In the genomic region with DNA sequence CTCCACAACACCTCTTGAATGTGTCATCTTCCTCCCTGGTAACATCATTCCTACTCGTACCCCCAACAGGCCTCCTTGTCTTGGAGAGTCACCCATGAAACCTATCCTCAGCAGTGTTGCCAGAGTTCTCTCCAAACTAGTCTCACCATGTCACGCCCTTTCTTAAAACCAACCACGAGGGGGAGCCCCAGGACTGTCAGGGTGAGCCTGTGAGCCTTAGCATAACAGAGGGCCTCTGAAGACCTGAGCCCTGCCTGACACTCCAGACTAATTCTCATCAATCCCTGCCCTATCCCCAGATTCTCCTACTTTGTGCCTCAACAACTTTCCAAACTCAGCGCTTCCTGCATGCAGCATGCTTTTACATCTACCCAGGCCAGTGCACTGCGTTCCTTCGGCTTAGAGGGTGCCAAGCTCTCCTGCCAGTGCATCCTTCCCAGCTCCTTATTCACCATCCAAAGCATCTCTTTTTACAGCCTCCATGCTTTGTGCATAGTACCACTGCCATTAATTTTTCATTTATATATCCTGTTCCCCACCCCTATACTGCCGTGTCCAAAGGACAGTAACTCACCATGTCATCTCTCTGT, we compare ENCODE assay signal across 8 cellular contexts. TPM values are rescaled to one million over a fixed set of nuclear protein-coding genes. Genes with fewer than 3 reads are reported as not detected.
A peak's percentile ranks its signal among the peaks of the same experiment; 100 is the strongest.
DNase-seq lines count a peak whose midpoint lies in the region; ATAC-seq and TF ChIP-seq lines count a peak whose summit lies in the region.

No MANE protein-coding gene starts in this region.

- CTCF ChIA-PET in WTC11 (lab: Charles Lee): interaction anchor here (0.8 to 4.0 kb wide), 6 partner anchors 34 to 64 kb away, joined by 3 to 35 read pairs (median 14); a partner anchor contains a TSS

- no peaks in the 10 kb centered on the region for H3K36me3 Mint-ChIP-seq in WTC11
- H3K36me3 Mint-ChIP-seq in central memory CD8-positive, alpha-beta T cell (ENCODE audit: insufficient read depth): no peaks in the 10 kb centered on the region

- no peak overlapping the region for H3K4me3 Mint-ChIP-seq in WTC11
- no peak overlapping the region for H3K4me3 Mint-ChIP-seq in central memory CD8-positive, alpha-beta T cell

- POLR2A ChIA-PET in WTC11 (lab: Charles Lee): interaction anchor here (0.6 kb wide), 1 partner anchor 98 kb away, joined by 3 read pairs; a partner anchor contains a TSS

- DNase-seq in AML-193 (lab: John Stamatoyannopoulos, UW) (peak; percentile 34 to 51), NCI-H2227 (lab: John Stamatoyannopoulos, UW; ENCODE audit: unreplicated experiment) (peak; percentile 84), WTC11 (ENCODE audit: low spot score) (peak; percentile 92), left lobe of liver (ENCODE audit: low spot score) (peak; percentile 87)
- peak; percentile 20 to 33 for DNase-seq in central memory CD8-positive, alpha-beta T cell (ENCODE audit: low spot score in 2 of 2)
- DNase-seq in stimulated activated CD4-positive, alpha-beta T cell treated with anti-CD3 and anti-CD28 coated beads, Interleukin-4, amount 100 ng/mL, for 4 hours: peak; percentile 42 to 56

- peaks cover 4% of the 10 kb centered on the region for H3K27me3 Mint-ChIP-seq in WTC11 (ENCODE audit: low read depth)
- peaks cover 29% of the 10 kb centered on the region for H3K27me3 Mint-ChIP-seq in central memory CD8-positive, alpha-beta T cell

- peak; percentile 73 for TF ChIP-seq CTCF in WTC11 (IDR thresholded peaks at IDR 0.05)

- H3K27ac Mint-ChIP-seq in WTC11: no peak overlapping the region
- no peak overlapping the region for H3K27ac Mint-ChIP-seq in central memory CD8-positive, alpha-beta T cell (ENCODE audit: low read depth)

- H3K4me1 Mint-ChIP-seq in WTC11: peaks cover 21% of the 10 kb centered on the region
- no peaks in the 10 kb centered on the region for H3K4me1 Mint-ChIP-seq in central memory CD8-positive, alpha-beta T cell

- no peaks in the 10 kb centered on the region for H3K9me3 Mint-ChIP-seq in WTC11
- H3K9me3 Mint-ChIP-seq in central memory CD8-positive, alpha-beta T cell: no peaks in the 10 kb centered on the region

- ATAC-seq in GM18907 (IDR thresholded peaks at IDR 0.05; ENCODE audit: unreplicated experiment): peak; percentile 86
- peak; percentile 84 for ATAC-seq in HG03103 (IDR thresholded peaks at IDR 0.05; ENCODE audit: low read depth, unreplicated experiment)
- ATAC-seq in WTC11: peak; percentile 85
- no peak for ATAC-seq in central memory CD8-positive, alpha-beta T cell (replicated peaks; ENCODE audit: extremely low read depth, poor library complexity, severe bottlenecking)
- peak; percentile 94 for ATAC-seq in left lobe of liver

TF ChIP-seq in WTC11, 78 proteins besides CTCF, POLR2A, EP300 and RAD21:
- no peak for TF ChIP-seq FOXJ3 (CRISPR knock-in tag; IDR thresholded peaks at IDR 0.05; ENCODE audit: borderline replicate concordance)
- TF ChIP-seq ZBTB21 (CRISPR knock-in tag; IDR thresholded peaks at IDR 0.05; ENCODE audit: borderline replicate concordance): no peak
- TF ChIP-seq KAT7 (CRISPR knock-in tag; IDR thresholded peaks at IDR 0.05; ENCODE audit: borderline replicate concordance): no peak
- no peak for TF ChIP-seq TEAD1 (CRISPR knock-in tag; IDR thresholded peaks at IDR 0.05)
- no peak for TF ChIP-seq ESRRA (CRISPR knock-in tag; IDR thresholded peaks at IDR 0.05; ENCODE audit: borderline replicate concordance)
- no peak for TF ChIP-seq FOXK1 (CRISPR knock-in tag; IDR thresholded peaks at IDR 0.05)
- TF ChIP-seq ZNF232 (CRISPR knock-in tag; IDR thresholded peaks at IDR 0.05): no peak

RNA-seq across cellular contexts. Expression of a gene that starts 34.2 kb away (rescaled TPM):
- 13.9 to 18.0 TPM (median 14.2 TPM) in 3 replicates for total RNA-seq in WTC11 (2021)
- total RNA-seq in left lobe of liver: 3.6 TPM

Comparison
In these comparisons a context has a peak if more than half of its experiments do, and no peak if none do; other contexts are left out.
1. DNase-seq: peak in every context shown above with its lines; median percentile 92 in WTC11; 87 in left lobe of liver; 84 in NCI-H2227; 49 in stimulated activated CD4-positive, alpha-beta T cell treated with anti-CD3 and anti-CD28 coated beads, Interleukin-4, amount 100 ng/mL, for 4 hours; 42 in AML-193; 26 in central memory CD8-positive, alpha-beta T cell.